2 cellular contexts compared by ENCODE assay signal in the genomic region with DNA sequence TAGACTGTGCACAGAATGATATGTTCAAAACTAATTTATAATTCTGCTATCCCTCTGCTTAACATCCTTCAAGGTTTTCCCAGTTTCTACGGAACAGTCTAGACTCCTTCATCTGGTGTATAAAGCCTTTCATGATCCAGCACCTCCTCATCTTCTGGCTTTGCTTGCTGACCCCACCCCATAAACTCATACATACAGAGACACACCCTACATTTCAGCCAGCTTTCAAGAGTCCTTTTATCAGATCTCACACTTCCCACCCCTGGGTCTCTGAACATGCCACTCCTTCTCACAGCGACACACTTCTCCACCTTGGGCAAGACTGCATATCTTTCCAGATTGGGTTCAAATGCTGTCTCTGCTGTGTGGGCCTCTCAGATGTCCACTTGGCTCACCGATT.
TF ChIP-seq lines count a peak whose summit lies in the region.

No MANE protein-coding gene starts in this region.

TF ChIP-seq in IMR-90, 13 proteins besides CTCF, POLR2A, EP300 and RAD21:
- TF ChIP-seq ELK1 (IDR thresholded peaks at IDR 0.05; ENCODE audit: borderline replicate concordance, low read depth, low read length) (no peak), CHD1 (IDR thresholded peaks at IDR 0.05; ENCODE audit: low read depth, low read length) (no peak), RFX5 (IDR thresholded peaks at IDR 0.05; ENCODE audit: low read depth, low read length) (no peak), MAZ (IDR thresholded peaks at IDR 0.05; ENCODE audit: borderline replicate concordance, low read depth, low read length) (no peak), CEBPB (IDR thresholded peaks at IDR 0.05; ENCODE audit: low read depth, low read length) (no peak), MAFK (IDR thresholded peaks at IDR 0.05; ENCODE audit: low read depth, low read length) (no peak), NFE2L2 (IDR thresholded peaks at IDR 0.05; ENCODE audit: low read depth, low read length) (no peak), RCOR1 (IDR thresholded peaks at IDR 0.05; ENCODE audit: insufficient replicate concordance, low read length) (no peak), MXI1 (IDR thresholded peaks at IDR 0.05; ENCODE audit: borderline replicate concordance, low read depth, low read length) (no peak), BHLHE40 (IDR thresholded peaks at IDR 0.05; ENCODE audit: low read depth, low read length) (no peak), SMC3 (IDR thresholded peaks at IDR 0.05; ENCODE audit: low read depth, low read length) (no peak), FOS (IDR thresholded peaks at IDR 0.05; ENCODE audit: low read depth, low read length) (no peak), USF2 (IDR thresholded peaks at IDR 0.05; ENCODE audit: low read depth, low read length) (no peak)

TF ChIP-seq in K562, 482 proteins besides CTCF, POLR2A, EP300 and RAD21:
- TF ChIP-seq ZNF175 (CRISPR knock-in tag; IDR thresholded peaks at IDR 0.05; ENCODE audit: low read depth): 0 out of 2 replicates have a peak, but pooled peaks have one; percentile 10
- TF ChIP-seq SOX6 (IDR thresholded peaks at IDR 0.05): no peak
- TF ChIP-seq, protein P1, sequence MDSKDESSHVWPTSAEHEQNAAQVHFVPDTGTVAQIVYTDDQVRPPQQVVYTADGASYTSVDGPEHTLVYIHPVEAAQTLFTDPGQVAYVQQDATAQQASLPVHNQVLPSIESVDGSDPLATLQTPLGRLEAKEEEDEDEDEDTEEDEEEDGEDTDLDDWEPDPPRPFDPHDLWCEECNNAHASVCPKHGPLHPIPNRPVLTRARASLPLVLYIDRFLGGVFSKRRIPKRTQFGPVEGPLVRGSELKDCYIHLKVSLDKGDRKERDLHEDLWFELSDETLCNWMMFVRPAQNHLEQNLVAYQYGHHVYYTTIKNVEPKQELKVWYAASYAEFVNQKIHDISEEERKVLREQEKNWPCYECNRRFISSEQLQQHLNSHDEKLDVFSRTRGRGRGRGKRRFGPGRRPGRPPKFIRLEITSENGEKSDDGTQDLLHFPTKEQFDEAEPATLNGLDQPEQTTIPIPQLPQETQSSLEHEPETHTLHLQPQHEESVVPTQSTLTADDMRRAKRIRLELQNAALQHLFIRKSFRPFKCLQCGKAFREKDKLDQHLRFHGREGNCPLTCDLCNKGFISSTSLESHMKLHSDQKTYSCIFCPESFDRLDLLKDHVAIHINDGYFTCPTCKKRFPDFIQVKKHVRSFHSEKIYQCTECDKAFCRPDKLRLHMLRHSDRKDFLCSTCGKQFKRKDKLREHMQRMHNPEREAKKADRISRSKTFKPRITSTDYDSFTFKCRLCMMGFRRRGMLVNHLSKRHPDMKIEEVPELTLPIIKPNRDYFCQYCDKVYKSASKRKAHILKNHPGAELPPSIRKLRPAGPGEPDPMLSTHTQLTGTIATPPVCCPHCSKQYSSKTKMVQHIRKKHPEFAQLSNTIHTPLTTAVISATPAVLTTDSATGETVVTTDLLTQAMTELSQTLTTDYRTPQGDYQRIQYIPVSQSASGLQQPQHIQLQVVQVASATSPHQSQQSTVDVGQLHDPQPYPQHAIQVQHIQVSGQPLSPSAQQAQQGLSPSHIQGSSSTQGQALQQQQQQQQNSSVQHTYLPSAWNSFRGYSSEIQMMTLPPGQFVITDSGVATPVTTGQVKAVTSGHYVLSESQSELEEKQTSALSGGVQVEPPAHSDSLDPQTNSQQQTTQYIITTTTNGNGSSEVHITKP (IDR thresholded peaks at IDR 0.05; ENCODE audit: partially characterized antibody): peak; percentile 32
- TF ChIP-seq POLR3A (IDR thresholded peaks at IDR 0.05; ENCODE audit: borderline replicate concordance, extremely low read depth, insufficient read depth, insufficient read length): no peak
- TF ChIP-seq RBM34 (IDR thresholded peaks at IDR 0.05; ENCODE audit: borderline replicate concordance, insufficient read depth, low read length): no peak
